ENCODE assay signal across 6 cellular contexts in the genomic region with DNA sequence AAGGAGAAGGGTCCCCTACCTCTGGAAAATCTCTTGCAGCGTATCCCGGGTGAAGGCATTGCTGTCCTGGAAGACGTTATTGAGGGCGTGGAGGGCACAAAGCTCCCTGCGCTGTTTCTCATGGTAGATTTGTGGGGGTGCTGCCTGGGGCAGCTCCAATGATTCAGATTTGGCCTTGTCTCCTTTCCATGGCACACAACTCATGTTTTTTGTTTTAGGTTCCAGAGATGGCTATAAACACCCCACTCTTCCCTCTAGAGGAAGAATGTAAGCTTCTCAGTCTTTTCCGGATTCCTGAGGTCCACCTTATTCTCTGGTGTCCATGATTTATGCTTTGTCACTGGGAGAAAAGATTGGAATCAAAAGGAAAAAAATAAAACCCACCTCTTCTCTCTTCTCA. TPM values are rescaled to one million over a fixed set of nuclear protein-coding genes. Genes with fewer than 3 reads are reported as not detected.
DNase-seq lines count a peak whose midpoint lies in the region; FAIRE-seq lines count a peak whose summit lies in the region.

No MANE protein-coding gene starts in this region.

- peak overlapping the region; percentile 91 to 97 for H3K27ac ChIP-seq in esophagus (ENCODE audit: low read depth in 2 of 2, low read length in 1 of 2)
- peak overlapping the region; percentile 72 to 99 for H3K27ac ChIP-seq in small intestine (ENCODE audit: low read depth in 1 of 2, low read length in 1 of 2)

- no peak for FAIRE-seq in small intestine (lab: Jason Lieb, UNC)

- H3K36me3 ChIP-seq in esophagus (ENCODE audit: control insufficient read depth in 2 of 2, insufficient read depth in 2 of 2, low read length in 1 of 2) (no peaks in the 10 kb centered on the region), small intestine (ENCODE audit: control insufficient read depth in 2 of 2, insufficient read depth in 2 of 2, low read length in 2 of 2) (no peaks in the 10 kb centered on the region)

- no peaks in the 10 kb centered on the region for H3K27me3 ChIP-seq in esophagus (ENCODE audit: control insufficient read depth in 1 of 2, insufficient read depth in 2 of 2, low read length in 2 of 2)
- H3K27me3 ChIP-seq in small intestine (ENCODE audit: control insufficient read depth in 2 of 2, insufficient read depth in 2 of 2, low read length in 2 of 2): no peaks in the 10 kb centered on the region

- H3K4me1 ChIP-seq in esophagus (ENCODE audit: control insufficient read depth in 2 of 2, insufficient read depth in 2 of 2, low read length in 1 of 2) (peaks cover 4 to 6% of the 10 kb centered on the region in 2 donors), small intestine (ENCODE audit: control insufficient read depth in 2 of 2, insufficient read depth in 1 of 2, low read depth in 1 of 2, low read length in 1 of 2) (peaks cover 10 to 13% of the 10 kb centered on the region in 2 donors)

- H3K36me3 Mint-ChIP-seq in activated naive CD4-positive, alpha-beta T cell treated with anti-CD3 and anti-CD28 coated beads for 36 hours (ENCODE audit: low read depth): peaks cover 28% of the 10 kb centered on the region

- intact Hi-C loops in activated naive CD4-positive, alpha-beta T cell treated with anti-CD3 and anti-CD28 coated beads for 36 hours (cut with micrococcal nuclease): loop anchor here (10.0 kb wide), 3 partner anchors 285 to 805 kb away; partner anchors contain the start of genes APOBEC3B and MIEF1

- peaks cover 60% of the 10 kb centered on the region for H3K4me1 Mint-ChIP-seq in activated naive CD4-positive, alpha-beta T cell treated with anti-CD3 and anti-CD28 coated beads for 36 hours (ENCODE audit: low read depth)

- DNase-seq in activated naive CD4-positive, alpha-beta T cell treated with anti-CD3 and anti-CD28 coated beads for 36 hours: no peak
- no peak for DNase-seq in activated naive CD4-positive, alpha-beta T cell (lab: John Stamatoyannopoulos, UW)
- DNase-seq in small intestine (peak; percentile 44), UCSD-AML1 (lab: John Stamatoyannopoulos, UW; ENCODE audit: unreplicated experiment) (no peak), DMS153 treated with DMSO at 0.1 percent for 48 hours (lab: John Stamatoyannopoulos, UW; ENCODE audit: unreplicated experiment) (no peak)

- peak overlapping the region; percentile 93 for H3K27ac Mint-ChIP-seq in activated naive CD4-positive, alpha-beta T cell treated with anti-CD3 and anti-CD28 coated beads for 36 hours

- H3K4me3 ChIP-seq in esophagus (ENCODE audit: low read depth in 1 of 2, low read length in 2 of 2): peak overlapping the region; percentile 37 to 61
- peak overlapping the region; percentile 24 to 79 for H3K4me3 ChIP-seq in small intestine (ENCODE audit: low read depth in 1 of 2, low read length in 2 of 2)

- WGBS in esophagus, 2 donors: 15 to 17% methylated on average over 6 of the region's 6 CpGs
- 8 to 32% (median 30%) methylated on average over 6 of the region's 6 CpGs for WGBS in small intestine, 3 donors

- no peaks in the 10 kb centered on the region for H3K27me3 Mint-ChIP-seq in activated naive CD4-positive, alpha-beta T cell treated with anti-CD3 and anti-CD28 coated beads for 36 hours (ENCODE audit: low read depth)

- no peaks in the 10 kb centered on the region for H3K9me3 ChIP-seq in esophagus (ENCODE audit: control insufficient read depth in 2 of 2, insufficient read depth in 1 of 2, low read depth in 1 of 2, low read length in 1 of 2)
- no peaks in the 10 kb centered on the region for H3K9me3 ChIP-seq in small intestine (ENCODE audit: control insufficient read depth, low read depth)

- H3K9me3 Mint-ChIP-seq in activated naive CD4-positive, alpha-beta T cell treated with anti-CD3 and anti-CD28 coated beads for 36 hours: no peaks in the 10 kb centered on the region

- CTCF ChIA-PET in activated naive CD4-positive, alpha-beta T cell treated with anti-CD3 and anti-CD28 coated beads for 36 hours (lab: Charles Lee): interaction anchor here (0.7 to 5.6 kb wide), 5 partner anchors 16 to 644 kb away, joined by 3 to 33 read pairs (median 6); partner anchors contain the start of gene TOMM22

- peak overlapping the region; percentile 91 for H3K4me3 Mint-ChIP-seq in activated naive CD4-positive, alpha-beta T cell treated with anti-CD3 and anti-CD28 coated beads for 36 hours

RNA-seq across cellular contexts. Expression of gene JOSD1, which starts 1.0 kb away (rescaled TPM):
- total RNA-seq in activated naive CD4-positive, alpha-beta T cell treated with anti-CD3 and anti-CD28 coated beads for 36 hours: 10 to 100 TPM; 48.9 to 54.3 TPM
- polyA plus RNA-seq in esophagus (10 to 100 TPM in 1 of 2 donors, 1 to 10 TPM in 1; 9.2 to 16.5 TPM), small intestine (10 to 100 TPM; 34.6 to 73.5 (median 39.4) TPM)

RNA-seq across cellular contexts. Expression of gene GTPBP1, which starts 6.0 kb away (rescaled TPM):
- total RNA-seq in activated naive CD4-positive, alpha-beta T cell treated with anti-CD3 and anti-CD28 coated beads for 36 hours: 100 to 1,000 TPM in 1 of 2 experiments, 10 to 100 TPM in 1; 98.9 to 107 TPM
- polyA plus RNA-seq in esophagus: 10 to 100 TPM; 12.5 to 19.4 TPM
- polyA plus RNA-seq in small intestine: 10 to 100 TPM; 13.0 to 25.8 (median 22.2) TPM

RNA-seq across cellular contexts. Expression of gene TOMM22, which starts 18.0 kb away (rescaled TPM):
- 100 to 1,000 TPM; 151 to 154 TPM for total RNA-seq in activated naive CD4-positive, alpha-beta T cell treated with anti-CD3 and anti-CD28 coated beads for 36 hours
- polyA plus RNA-seq in esophagus: 10 to 100 TPM; 14.4 to 41.1 TPM
- polyA plus RNA-seq in small intestine: 10 to 100 TPM; 42.5 to 59.9 (median 44.0) TPM

RNA-seq across cellular contexts. Expression of gene CBY1, which starts 43.3 kb away (rescaled TPM):
- total RNA-seq in activated naive CD4-positive, alpha-beta T cell treated with anti-CD3 and anti-CD28 coated beads for 36 hours: 1 to 10 TPM; 8.8 to 9.4 TPM
- polyA plus RNA-seq in esophagus (10 to 100 TPM; 24.1 to 28.9 TPM), small intestine (10 to 100 TPM; 17.3 to 36.2 (median 27.5) TPM)

RNA-seq across cellular contexts. Expression of gene FAM227A, which starts 43.6 kb away (rescaled TPM):
- total RNA-seq in activated naive CD4-positive, alpha-beta T cell treated with anti-CD3 and anti-CD28 coated beads for 36 hours: under 1 TPM; 0.35 to 0.36 TPM
- polyA plus RNA-seq in esophagus (under 1 TPM; 0.06 to 0.86 TPM), small intestine (under 1 TPM in 1 of 3 donors, not detected in 2; 0.36 TPM)
